In genomic region chr7:66152538-66153191, GRCh38 we compare ENCODE assay signal across 12 cellular contexts. TPM values are rescaled to one million over a fixed set of nuclear protein-coding genes. Genes with fewer than 3 reads are reported as not detected.
A peak's percentile ranks its signal among the peaks of the same experiment; 100 is the strongest.
DNase-seq lines count a peak whose midpoint lies in the region; ATAC-seq and TF ChIP-seq lines count a peak whose summit lies in the region.
"Had no signal": no experiment of that assay in that cellular context is flagged by ENCODE, and none has a peak within 500 bp of the region (broad histone marks: within the 10 kb centered on the region; RNA-seq: fewer than 3 reads in every experiment).

No MANE protein-coding gene starts in this region.

- H3K27ac Mint-ChIP-seq in activated T-helper 1 cell treated with anti-CD3 and anti-CD28 coated beads, Interleukin-12 subunit alpha, Interleukin-12 subunit beta, Interleukin-2, Interleukin-4 antibody, amounts not matched to agents 30 ng/mL and 10 ng/mL and 1 ng/mL, durations not matched to agents 14 hours and 24 hours and 36 hours: no peak overlapping the region

- H3K36me3 Mint-ChIP-seq in activated T-helper 1 cell treated with anti-CD3 and anti-CD28 coated beads, Interleukin-12 subunit alpha, Interleukin-12 subunit beta, Interleukin-2, Interleukin-4 antibody, amounts not matched to agents 30 ng/mL and 10 ng/mL and 1 ng/mL, durations not matched to agents 14 hours and 24 hours and 36 hours (ENCODE audit: low read depth): peaks cover 28% of the 10 kb centered on the region

- DNase-seq in Right ventricle myocardium inferior (ENCODE audit: missing footprints): no peak
- no peak for DNase-seq in cardiac septum (ENCODE audit: low spot score)
- peak; percentile 60 for DNase-seq in fibroblast of the aortic adventitia (ENCODE audit: low read depth)
- DNase-seq in aorta: no peak
- no peak for DNase-seq in activated T-cell treated with anti-CD3 and anti-CD28 coated beads, Interleukin-2, amount 50 U/mL, for 1 hour
- DNase-seq in activated T-helper 1 cell treated with anti-CD3 and anti-CD28 coated beads, Interleukin-12 subunit alpha, Interleukin-12 subunit beta, Interleukin-2, Interleukin-4 antibody, amounts not matched to agents 30 ng/mL and 10 ng/mL and 1 ng/mL, durations not matched to agents 14 hours and 24 hours and 36 hours (ENCODE audit: low spot score): no peak
- DNase-seq: hippocampal formation, NCI-H1436, RPMI8226 had no signal

- no peak overlapping the region for H3K4me3 Mint-ChIP-seq in activated T-helper 1 cell treated with anti-CD3 and anti-CD28 coated beads, Interleukin-12 subunit alpha, Interleukin-12 subunit beta, Interleukin-2, Interleukin-4 antibody, amounts not matched to agents 30 ng/mL and 10 ng/mL and 1 ng/mL, durations not matched to agents 14 hours and 24 hours and 36 hours

- H3K9me3 ChIP-seq in mucosa of rectum (ENCODE audit: control insufficient read depth in 2 of 2, low read length in 2 of 2): no peaks in the 10 kb centered on the region
- no peaks in the 10 kb centered on the region for H3K9me3 ChIP-seq in aorta (ENCODE audit: control insufficient read depth, low read length)
- H3K9me3 ChIP-seq: A549 had no signal

- no peaks in the 10 kb centered on the region for H3K9me3 Mint-ChIP-seq in activated T-helper 1 cell treated with anti-CD3 and anti-CD28 coated beads, Interleukin-12 subunit alpha, Interleukin-12 subunit beta, Interleukin-2, Interleukin-4 antibody, amounts not matched to agents 30 ng/mL and 10 ng/mL and 1 ng/mL, durations not matched to agents 14 hours and 24 hours and 36 hours

- WGBS in aorta, 2 donors: 32 to 35% methylated on average over 9 of the region's 9 CpGs

- no peaks in the 10 kb centered on the region for H3K27me3 ChIP-seq in mucosa of rectum (ENCODE audit: control insufficient read depth in 2 of 2, insufficient read depth in 2 of 2, low read length in 2 of 2)
- no peaks in the 10 kb centered on the region for H3K27me3 ChIP-seq in aorta (ENCODE audit: control insufficient read depth in 1 of 2, insufficient read depth in 2 of 2, low read length in 1 of 2)

- no peak for TF ChIP-seq CTCF in fibroblast of the aortic adventitia (IDR thresholded peaks at IDR 0.05; ENCODE audit: insufficient read depth, low read length)

- H3K4me3 ChIP-seq in fibroblast of the aortic adventitia (ENCODE audit: low read depth, low read length): no peak overlapping the region
- no peak overlapping the region for H3K4me3 ChIP-seq in mucosa of rectum (ENCODE audit: low read length in 2 of 2)
- H3K4me3 ChIP-seq in aorta (ENCODE audit: low read length in 2 of 2): no peak overlapping the region
- H3K4me3 ChIP-seq: A549 had no signal

- intact Hi-C loops in Right ventricle myocardium inferior (cut with DNase I) (loop anchor here (5.0 kb wide), 1 partner anchor 55 kb away; the partner anchor contains the start of gene TPST1), cardiac septum (cut with DNase I) (no loop called here), aorta (cut with DNase I) (no loop called here)
- intact Hi-C loops in activated T-helper 1 cell treated with anti-CD3 and anti-CD28 coated beads, Interleukin-12 subunit alpha, Interleukin-12 subunit beta, Interleukin-2, Interleukin-4 antibody, amounts not matched to agents 30 ng/mL and 10 ng/mL and 1 ng/mL, durations not matched to agents 14 hours and 24 hours and 36 hours (cut with micrococcal nuclease): no loop called here

- H3K27me3 Mint-ChIP-seq in activated T-helper 1 cell treated with anti-CD3 and anti-CD28 coated beads, Interleukin-12 subunit alpha, Interleukin-12 subunit beta, Interleukin-2, Interleukin-4 antibody, amounts not matched to agents 30 ng/mL and 10 ng/mL and 1 ng/mL, durations not matched to agents 14 hours and 24 hours and 36 hours (ENCODE audit: insufficient read depth): no peaks in the 10 kb centered on the region

- no peak overlapping the region for H3K9ac ChIP-seq in mucosa of rectum (ENCODE audit: low read depth in 1 of 2, low read length in 2 of 2)

- H3K4me1 ChIP-seq in mucosa of rectum (ENCODE audit: control insufficient read depth in 2 of 2, insufficient read depth in 2 of 2, low read length in 2 of 2) (peaks cover 3 to 15% of the 10 kb centered on the region in 2 donors), aorta (ENCODE audit: control insufficient read depth in 1 of 2, insufficient read depth in 2 of 2, low read length in 2 of 2) (no peaks in the 10 kb centered on the region)

- peaks cover 27 to 32% of the 10 kb centered on the region in 2 donors for H3K36me3 ChIP-seq in mucosa of rectum (ENCODE audit: control insufficient read depth in 2 of 2, insufficient read depth in 2 of 2, low read length in 2 of 2)
- peaks cover 3 to 6% of the 10 kb centered on the region in 2 donors for H3K36me3 ChIP-seq in aorta (ENCODE audit: control insufficient read depth in 1 of 2, insufficient read depth in 2 of 2, low read length in 1 of 2)

- ATAC-seq in Right ventricle myocardium inferior: peak; percentile 56
- ATAC-seq in aorta (ENCODE audit: low FRiP score): peak; percentile 43
- no peak for ATAC-seq in HG02840 (IDR thresholded peaks at IDR 0.05; ENCODE audit: low FRiP score, unreplicated experiment)
- ATAC-seq: A549 had no signal

- peaks cover 19% of the 10 kb centered on the region for H3K4me1 Mint-ChIP-seq in activated T-helper 1 cell treated with anti-CD3 and anti-CD28 coated beads, Interleukin-12 subunit alpha, Interleukin-12 subunit beta, Interleukin-2, Interleukin-4 antibody, amounts not matched to agents 30 ng/mL and 10 ng/mL and 1 ng/mL, durations not matched to agents 14 hours and 24 hours and 36 hours (ENCODE audit: low read depth)

- H3K27ac ChIP-seq in mucosa of rectum (ENCODE audit: low read depth in 2 of 2, low read length in 2 of 2) (peak overlapping the region; percentile 55 to 58), aorta (ENCODE audit: low read depth in 1 of 2, low read length in 2 of 2) (no peak overlapping the region)
- H3K27ac ChIP-seq: A549 had no signal

RNA-seq across cellular contexts. Expression of gene CRCP, which starts 38.0 kb away (rescaled TPM):
- total RNA-seq in Right ventricle myocardium inferior (23.6 TPM), cardiac septum (19.4 TPM), fibroblast of the aortic adventitia (ENCODE audit: low replicate concordance) (36.1 and 46.8 TPM in 2 replicates), aorta (10 to 100 TPM; 27.1 to 29.5 TPM)
- 10 to 100 TPM; 16.8 to 23.7 TPM for polyA plus RNA-seq in aorta
- 41.0 and 44.1 TPM in 2 replicates for total RNA-seq in activated T-helper 1 cell treated with anti-CD3 and anti-CD28 coated beads, Interleukin-12 subunit alpha, Interleukin-12 subunit beta, Interleukin-2, Interleukin-4 antibody, amounts not matched to agents 30 ng/mL and 10 ng/mL and 1 ng/mL, durations not matched to agents 14 hours and 24 hours and 36 hours

RNA-seq across cellular contexts. Expression of gene TPST1, which starts 52.5 kb away (rescaled TPM):
- total RNA-seq in Right ventricle myocardium inferior (6.5 TPM), cardiac septum (4.8 TPM), fibroblast of the aortic adventitia (ENCODE audit: low replicate concordance) (59.7 and 73.6 TPM in 2 replicates), aorta (10 to 100 TPM; 22.0 to 38.8 TPM)
- 10 to 100 TPM in 1 of 2 donors, 1 to 10 TPM in 1; 7.1 to 10.3 TPM for polyA plus RNA-seq in aorta
- total RNA-seq in activated T-helper 1 cell treated with anti-CD3 and anti-CD28 coated beads, Interleukin-12 subunit alpha, Interleukin-12 subunit beta, Interleukin-2, Interleukin-4 antibody, amounts not matched to agents 30 ng/mL and 10 ng/mL and 1 ng/mL, durations not matched to agents 14 hours and 24 hours and 36 hours: 1.6 and 1.8 TPM in 2 replicates

Comparison
In these comparisons a context has a peak if more than half of its experiments do, and no peak if none do; other contexts are left out.
1. H3K27ac ChIP-seq: peak in mucosa of rectum (2 of 2); none in aorta (0 of 2).